In the genomic region with DNA sequence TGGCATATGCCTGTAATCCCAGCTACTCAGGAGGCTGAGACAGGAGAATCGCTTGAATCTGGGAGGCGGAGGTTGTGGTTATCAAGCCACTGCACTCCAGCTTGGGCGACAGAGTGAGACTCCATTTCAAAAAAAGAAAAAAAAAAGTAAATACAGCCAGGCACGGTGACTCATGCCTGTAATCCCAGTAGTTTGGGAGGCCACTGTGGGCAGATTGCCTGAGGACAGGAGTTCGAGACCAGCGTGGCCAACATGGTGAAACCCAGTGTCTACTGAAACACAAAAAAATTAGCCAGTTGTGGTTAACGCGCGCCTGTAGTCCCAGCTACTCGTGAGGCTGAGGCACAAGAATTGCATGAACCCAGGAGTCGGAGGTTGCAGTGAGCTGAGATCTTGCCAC, we compare ENCODE assay signal across 32 cellular contexts. TPM values are rescaled to one million over a fixed set of nuclear protein-coding genes. Genes with fewer than 3 reads are reported as not detected.
A peak's percentile ranks its signal among the peaks of the same experiment; 100 is the strongest.
DNase-seq lines count a peak whose midpoint lies in the region; ATAC-seq and TF ChIP-seq lines count a peak whose summit lies in the region.
"Had no signal": no experiment of that assay in that cellular context is flagged by ENCODE, and none has a peak within 500 bp of the region (broad histone marks: within the 10 kb centered on the region; RNA-seq: fewer than 3 reads in every experiment).

No MANE protein-coding gene starts in this region.

- POLR2A ChIA-PET in A673 (lab: Charles Lee; ENCODE audit: low non-redundant PET), result no interaction called here
- POLR2A ChIA-PET in activated CD4-positive, alpha-beta T cell treated with anti-CD3 and anti-CD28 coated beads for 36 hours (lab: Charles Lee), result no interaction called here

- H2AFZ ChIP-seq in GM23248, result no peak overlapping the region
- H2AFZ ChIP-seq: hepatocyte had no signal

- H3K9me3 ChIP-seq in A673 (ENCODE audit: low read depth, low read length, poor library complexity, severe bottlenecking) (no peaks in the 10 kb centered on the region), GM23248 (ENCODE audit: low read depth) (no peaks in the 10 kb centered on the region), HAP-1 (no peaks in the 10 kb centered on the region)
- H3K9me3 ChIP-seq: body of pancreas, esophagus squamous epithelium, gastrocnemius medialis had no signal

- no peak overlapping the region for H3K9ac ChIP-seq in GM23248
- H3K9ac ChIP-seq: BLaER1 treated with 17β-estradiol and CSF1 and Interleukin-3, amounts not matched to agents 10 nM and 100 nM had no signal

- H3K4me2 ChIP-seq in GM23248 (ENCODE audit: unreplicated experiment), result no peak overlapping the region
- H3K4me2 ChIP-seq: BLaER1 treated with 17β-estradiol and CSF1 and Interleukin-3, amounts not matched to agents 10 nM and 100 nM; hepatocyte had no signal

- peaks cover 9% of the 10 kb centered on the region for H3K27me3 Mint-ChIP-seq in activated CD4-positive, alpha-beta T cell treated with anti-CD3 and anti-CD28 coated beads for 36 hours

- 68% methylated on average over 11 of the region's 11 CpGs for WGBS in GM23248 (ENCODE audit: low coverage in 1 of 2, low lambda C conversion rate in 2 of 2, missing lambda C conversion rate in 2 of 2), 2 experiments

- no peaks in the 10 kb centered on the region for H3F3A ChIP-seq in GM23248 (ENCODE audit: insufficient read depth)

- no TSS peak for BruUV-seq in A673 (replicated peaks; lab: Mats Ljungman, UMichigan)

- H3K36me3 ChIP-seq in A673 (ENCODE audit: insufficient read depth, low read length, poor library complexity, severe bottlenecking) (peaks cover 3% of the 10 kb centered on the region), GM23248 (ENCODE audit: low read depth) (no peaks in the 10 kb centered on the region), HAP-1 (replicated peaks) (no peaks in the 10 kb centered on the region; the same call in 1 of the 2 replicates)
- H3K36me3 ChIP-seq: BLaER1 treated with 17β-estradiol and CSF1 and Interleukin-3, amounts not matched to agents 10 nM and 100 nM; esophagus squamous epithelium; gastrocnemius medialis had no signal

- in situ Hi-C loops in GM23248 (cut with MboI), result no loop called here
- in situ Hi-C loops in HAP-1 (cut with MboI; ENCODE audit: low sequenced_read_pairs), result no loop called here

- H3K4me3 Mint-ChIP-seq in activated CD4-positive, alpha-beta T cell treated with anti-CD3 and anti-CD28 coated beads for 36 hours, result no peak overlapping the region
- H3K4me3 Mint-ChIP-seq: activated CD4-positive, alpha-beta memory T cell treated with anti-CD3 and anti-CD28 coated beads, Interleukin-2, amount 10 ng/mL, durations not matched to agents 7 days and 5 days; HFFc6; stimulated activated naive B cell treated with anti-CD40 and anti-IgM and Interleukin-4, amounts not matched to agents 10 μg/mL and 1 μg/mL and 100 μg/mL, for 72 hours had no signal

- no peaks in the 10 kb centered on the region for H4K20me1 ChIP-seq in GM23248 (ENCODE audit: insufficient read depth)
- H4K20me1 ChIP-seq: BLaER1 treated with 17β-estradiol and CSF1 and Interleukin-3, amounts not matched to agents 10 nM and 100 nM had no signal

- H3K4me1 Mint-ChIP-seq in activated CD4-positive, alpha-beta T cell treated with anti-CD3 and anti-CD28 coated beads for 36 hours, result peaks cover 15% of the 10 kb centered on the region

- TF ChIP-seq CTCF in A673 (conservative IDR thresholded peaks at IDR 0.05; ENCODE audit: low read depth, low read length), result no peak

- CTCF ChIA-PET in A673 (lab: Charles Lee), result no interaction called here
- CTCF ChIA-PET in activated CD4-positive, alpha-beta T cell treated with anti-CD3 and anti-CD28 coated beads for 36 hours (lab: Charles Lee), result interaction anchor here (0.7 kb wide), 1 partner anchor 622 kb away, joined by 3 read pairs; no protein-coding TSS in a partner anchor

- no peaks in the 10 kb centered on the region for H3K9me3 Mint-ChIP-seq in activated CD4-positive, alpha-beta T cell treated with anti-CD3 and anti-CD28 coated beads for 36 hours (ENCODE audit: low read depth)
- H3K9me3 Mint-ChIP-seq: activated CD4-positive, alpha-beta memory T cell treated with anti-CD3 and anti-CD28 coated beads, Interleukin-2, amount 10 ng/mL, durations not matched to agents 7 days and 5 days; endodermal cell; HFFc6 had no signal

- H3K27me3 ChIP-seq in A673 (replicated peaks; ENCODE audit: insufficient read depth, low read depth, low read length, poor library complexity) (no peaks in the 10 kb centered on the region), GM23248 (replicated peaks; ENCODE audit: insufficient read depth) (no peaks in the 10 kb centered on the region), HAP-1 (ENCODE audit: low read depth) (no peaks in the 10 kb centered on the region)
- H3K27me3 ChIP-seq: body of pancreas, esophagus squamous epithelium, hepatocyte had no signal

- H3K27ac ChIP-seq in A673 (ENCODE audit: low read depth, low read length, poor library complexity, severe bottlenecking) (no peak overlapping the region), GM23248 (no peak overlapping the region)
- H3K27ac ChIP-seq: BLaER1 treated with 17β-estradiol and CSF1 and Interleukin-3, amounts not matched to agents 10 nM and 100 nM; body of pancreas; esophagus squamous epithelium; gastrocnemius medialis; hepatocyte had no signal

- H3K36me3 Mint-ChIP-seq in activated CD4-positive, alpha-beta T cell treated with anti-CD3 and anti-CD28 coated beads for 36 hours (ENCODE audit: low read depth), result peaks cover 4% of the 10 kb centered on the region

- H3K9me2 ChIP-seq in GM23248 (ENCODE audit: insufficient read depth), result no peaks in the 10 kb centered on the region

- H3K4me3 ChIP-seq in A673 (ENCODE audit: low read depth, low read length, poor library complexity, severe bottlenecking) (no peak overlapping the region), GM23248 (no peak overlapping the region), HAP-1 (no peak overlapping the region)
- H3K4me3 ChIP-seq: BLaER1 treated with 17β-estradiol and CSF1 and Interleukin-3, amounts not matched to agents 10 nM and 100 nM; body of pancreas; esophagus squamous epithelium; gastrocnemius medialis; hepatocyte had no signal

- intact Hi-C loops in A673 (cut with micrococcal nuclease; ENCODE audit: unreplicated experiment), result no loop called here
- intact Hi-C loops in activated CD4-positive, alpha-beta T cell treated with anti-CD3 and anti-CD28 coated beads for 36 hours (cut with DNase I, micrococcal nuclease), result loop anchor here (5.0 to 10.0 kb wide), 5 partner anchors 102 to 595 kb away; a partner anchor contains a TSS

- no peak overlapping the region for H3K27ac Mint-ChIP-seq in activated CD4-positive, alpha-beta T cell treated with anti-CD3 and anti-CD28 coated beads for 36 hours
- H3K27ac Mint-ChIP-seq: activated CD4-positive, alpha-beta memory T cell treated with anti-CD3 and anti-CD28 coated beads, Interleukin-2, amount 10 ng/mL, durations not matched to agents 7 days and 5 days; activated naive CD4-positive, alpha-beta T cell treated with anti-CD3 and anti-CD28 coated beads, Interleukin-2, amount 10 ng/mL, durations not matched to agents 7 days and 5 days; endodermal cell; HFFc6; nephron progenitor cell; stimulated activated naive B cell treated with anti-CD40 and anti-IgM and Interleukin-4, amounts not matched to agents 10 μg/mL and 1 μg/mL and 100 μg/mL, for 72 hours had no signal

- peaks cover 18% of the 10 kb centered on the region for H3K79me2 ChIP-seq in GM23248 (ENCODE audit: insufficient read depth)

- no peak for ATAC-seq in activated CD4-positive, alpha-beta T cell treated with anti-CD3 and anti-CD28 coated beads for 36 hours
- ATAC-seq: body of pancreas; gastrocnemius medialis; left colon; Panc1; stimulated activated naive B cell treated with anti-CD40 and anti-IgM and Interleukin-4, amounts not matched to agents 10 μg/mL and 1 μg/mL and 100 μg/mL, for 72 hours had no signal

- H3K4me1 ChIP-seq in A673 (ENCODE audit: insufficient read depth, low read length, poor library complexity, severe bottlenecking) (no peaks in the 10 kb centered on the region), GM23248 (ENCODE audit: insufficient read depth) (peaks cover 7% of the 10 kb centered on the region; the same call in 1 of the 2 replicates), HAP-1 (peaks cover 12% of the 10 kb centered on the region)
- H3K4me1 ChIP-seq: gastrocnemius medialis had no signal

- peak; percentile 10 for DNase-seq in A673 (ENCODE audit: low spot score)
- DNase-seq in GM23248, result peak; percentile 42
- peak; percentile 28 for DNase-seq in NCI-H69 (lab: John Stamatoyannopoulos, UW)
- DNase-seq in iris pigment epithelial cell (ENCODE audit: low read depth), result peak; percentile 27
- no peak for DNase-seq in HAP-1 (ENCODE audit: low spot score in 2 of 2)
- DNase-seq in NCI-H1930 (lab: John Stamatoyannopoulos, UW), result no peak
- no peak for DNase-seq in activated CD4-positive, alpha-beta T cell treated with anti-CD3 and anti-CD28 coated beads for 36 hours
- DNase-seq: ACHN; activated CD4-positive, alpha-beta memory T cell treated with anti-CD3 and anti-CD28 coated beads, Interleukin-2, amount 10 ng/mL, durations not matched to agents 7 days and 5 days; activated CD4-positive, CD25-positive, alpha-beta regulatory T cell treated with anti-CD3 and anti-CD28 coated beads, Interleukin-2, amount 50 U/mL, for 72 hours; activated naive CD4-positive, alpha-beta T cell treated with anti-CD3 and anti-CD28 coated beads, Interleukin-2, amount 10 ng/mL, durations not matched to agents 7 days and 5 days; body of pancreas; dermis blood vessel endothelial cell; DMS153; endodermal cell; esophagus squamous epithelium; gastrocnemius medialis; GF-D8; HFFc6; KG1; left colon; NCI-H1417 treated with DMSO at 0.1 percent for 48 hours; NCI-H2081 treated with DMSO at 0.1 percent for 48 hours; NCI-H2227 treated with DMSO at 0.1 percent for 48 hours; NCI-H526 treated with DMSO at 0.1 percent for 48 hours; nephron progenitor cell; SHP77; stimulated activated naive B cell treated with anti-CD40 and anti-IgM and Interleukin-4, amounts not matched to agents 10 μg/mL and 1 μg/mL and 100 μg/mL, for 72 hours; T-helper 2 cell had no signal

RNA-seq across cellular contexts. Expression of a gene that starts 1.5 kb away (rescaled TPM):
- total RNA-seq in A673 (2021), result 31.5 and 36.8 TPM in 2 replicates
- 3.4 and 10.2 TPM in 2 replicates for total RNA-seq in GM23248 (2014; rRNA removed; shearing (Covaris generic))
- 1.9 and 2.6 TPM in 2 replicates for polyA plus RNA-seq in GM23248 (2016; fragmentation: Nextera tagmentation; extraction: Ambion mirVana)
- 1 to 10 TPM; 3.3 to 4.1 TPM for total RNA-seq in activated CD4-positive, alpha-beta T cell treated with anti-CD3 and anti-CD28 coated beads for 36 hours

RNA-seq across cellular contexts. Expression of a gene that starts 36.9 kb away (rescaled TPM):
- total RNA-seq in A673 (2021), result 13.6 and 15.9 TPM in 2 replicates
- total RNA-seq in GM23248 (2014; rRNA removed; shearing (Covaris generic)), result 4.0 and 7.1 TPM in 2 replicates
- polyA plus RNA-seq in GM23248 (2016; fragmentation: Nextera tagmentation; extraction: Ambion mirVana), result 7.5 and 7.7 TPM in 2 replicates
- 1 to 10 TPM; 6.1 to 8.3 TPM for total RNA-seq in activated CD4-positive, alpha-beta T cell treated with anti-CD3 and anti-CD28 coated beads for 36 hours

Comparison
In these comparisons a context has a peak if more than half of its experiments do, and no peak if none do; other contexts are left out.
1. DNase-seq: peak in A673 (single experiment), GM23248 (single experiment), NCI-H69 (single experiment) and iris pigment epithelial cell (single experiment); none in HAP-1 (0 of 2), NCI-H1930 (0 of 2) and activated CD4-positive, alpha-beta T cell treated with anti-CD3 and anti-CD28 coated beads for 36 hours (single experiment).